In the genomic region with DNA sequence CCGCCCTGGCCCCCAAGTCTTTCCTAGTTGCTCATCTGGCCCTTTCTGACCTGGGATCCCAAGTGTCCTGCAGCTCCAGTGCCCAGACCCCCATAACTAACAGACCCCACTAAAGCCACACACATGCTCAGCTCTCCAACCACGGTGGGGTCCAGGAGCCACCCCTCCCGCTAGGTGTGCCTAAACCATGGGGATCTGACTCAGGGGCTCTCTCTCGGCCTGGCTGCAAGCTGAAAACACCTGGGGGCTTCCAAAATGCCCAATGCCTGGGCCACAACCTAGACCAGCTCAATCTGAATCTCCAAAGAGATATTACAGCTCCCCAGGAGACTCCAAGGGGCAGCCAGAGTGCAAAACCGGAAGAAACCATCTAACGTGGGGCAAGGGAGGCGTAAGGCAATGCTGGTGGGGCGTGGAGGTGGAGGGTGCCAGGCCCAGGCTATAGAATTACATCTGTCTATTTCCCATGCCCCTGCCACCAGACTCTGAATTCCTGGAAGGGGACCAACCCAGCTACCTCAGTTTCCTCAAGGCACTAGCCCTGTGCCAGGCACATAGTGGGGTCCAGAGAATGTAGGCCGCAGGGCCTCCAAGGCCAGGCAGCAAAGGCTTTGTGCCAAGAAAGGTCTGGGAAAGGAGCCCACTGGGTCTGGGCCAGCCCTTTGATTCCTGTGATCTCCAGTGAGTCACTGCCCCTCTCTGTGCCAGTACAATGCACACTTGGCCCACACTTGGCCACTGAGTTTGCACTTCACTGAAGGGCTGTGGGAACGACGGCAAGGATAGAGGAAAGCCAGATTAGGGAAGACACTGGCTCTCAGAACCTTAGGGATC, we compare ENCODE assay signal across 9 cellular contexts. TPM values are rescaled to one million over a fixed set of nuclear protein-coding genes. Genes with fewer than 3 reads are reported as not detected.
DNase-seq lines count a peak whose midpoint lies in the region; ATAC-seq and TF ChIP-seq lines count a peak whose summit lies in the region.
"Had no signal": no experiment of that assay in that cellular context is flagged by ENCODE, and none has a peak within 500 bp of the region (broad histone marks: within the 10 kb centered on the region; RNA-seq: fewer than 3 reads in every experiment).

No MANE protein-coding gene starts in this region.

- H3K9me3 ChIP-seq in IMR-90 (ENCODE audit: control insufficient read depth, insufficient read depth, low read length): no peaks in the 10 kb centered on the region
- H3K9me3 ChIP-seq in ascending aorta: no peaks in the 10 kb centered on the region
- H3K9me3 ChIP-seq in stomach smooth muscle (ENCODE audit: control insufficient read depth in 2 of 2, low read length in 2 of 2): no peaks in the 10 kb centered on the region

- no peak overlapping the region for H2BK120ac ChIP-seq in IMR-90 (ENCODE audit: low read depth, low read length)

- no peak overlapping the region for H3K4ac ChIP-seq in IMR-90 (ENCODE audit: low read depth, low read length)

- peaks cover 9% of the 10 kb centered on the region for H3K9me1 ChIP-seq in IMR-90 (ENCODE audit: insufficient read depth, low read length)

- no peak for TF ChIP-seq RAD21 in IMR-90 (IDR thresholded peaks at IDR 0.05; ENCODE audit: low read length)

- no peak overlapping the region for H4K5ac ChIP-seq in IMR-90 (ENCODE audit: low read depth, low read length)

- in situ Hi-C loops in IMR-90 (cut with MboI; ENCODE audit: low sequenced_read_pairs): no loop called here

- no peak overlapping the region for H3K56ac ChIP-seq in IMR-90 (ENCODE audit: extremely low read depth, insufficient read depth, low read length)

- peak overlapping the region; percentile 91 to 97 (median 92) for H3K27ac Mint-ChIP-seq in immature natural killer cell

- H2AK5ac ChIP-seq in IMR-90 (ENCODE audit: low read depth, low read length): peak overlapping the region; percentile 47; the same call in 1 of the 2 replicates

- H3K9ac ChIP-seq in IMR-90 (ENCODE audit: low read depth, low read length) (no peak overlapping the region), stomach smooth muscle (ENCODE audit: low read length in 2 of 2) (peak overlapping the region; percentile 34 to 55)

- 63% methylated on average over 4 of the region's 11 CpGs; no CpG with 5 or more reads in 1 of the 2 experiments for WGBS in IMR-90 (ENCODE audit: extremely low coverage in 2 of 2, insufficient read length in 1 of 2), 2 experiments

- H2AK9ac ChIP-seq in IMR-90 (replicated peaks; ENCODE audit: low read depth, low read length, poor library complexity): no peak overlapping the region

- CTCF ChIA-PET in IMR-90 (lab: Yijun Ruan, JAX): no interaction called here

- H3K27me3 Mint-ChIP-seq in immature natural killer cell (ENCODE audit: low read depth in 3 of 3): peaks cover 8 to 29% (median 21%) of the 10 kb centered on the region in 3 donors

- no peak overlapping the region for H3K4me2 ChIP-seq in IMR-90 (ENCODE audit: low read depth, low read length)

- H3K4me3 ChIP-seq in IMR-90 (ENCODE audit: insufficient read depth, low read depth, low read length) (no peak overlapping the region), ascending aorta (no peak overlapping the region), stomach smooth muscle (ENCODE audit: low read length in 2 of 2) (peak overlapping the region in 1 of 2 donors; percentile 47)

- no peak overlapping the region for H2BK20ac ChIP-seq in IMR-90 (ENCODE audit: low read depth, low read length)

- H2AFZ ChIP-seq in IMR-90 (replicated peaks; ENCODE audit: low read length, poor library complexity): no peak overlapping the region

- H2BK15ac ChIP-seq in IMR-90 (ENCODE audit: low read depth, low read length): no peak overlapping the region

- H3K27ac ChIP-seq in IMR-90 (ENCODE audit: insufficient read depth, low read length) (peak overlapping the region; percentile 7; the same call in 1 of the 2 replicates), ascending aorta (peak overlapping the region; percentile 95 to 98), stomach smooth muscle (ENCODE audit: low read length) (peak overlapping the region; percentile 97)

- ATAC-seq in IMR-90 (ENCODE audit: low read depth) (peak; percentile 6; the same call in 1 of the 2 replicates), HG03280 (IDR thresholded peaks at IDR 0.05; ENCODE audit: unreplicated experiment) (no peak), GM21576 (IDR thresholded peaks at IDR 0.05; ENCODE audit: unreplicated experiment) (no peak)

- dilution Hi-C loops in IMR-90 (cut with HindIII; ENCODE audit: low sequenced_read_pairs, unreplicated experiment): no loop called here

- H3K79me1 ChIP-seq in IMR-90 (ENCODE audit: low read depth in 1 of 2, low read length in 2 of 2): peaks cover 0 to 69% of the 10 kb centered on the region in 2 experiments; a peak in 3 of 4 replicates

- H3K14ac ChIP-seq in IMR-90 (replicated peaks; ENCODE audit: low read depth, low read length): 0 out of 2 replicates have a peak overlapping the region, but pooled peaks have one; percentile 12

- H3K4me3 Mint-ChIP-seq in immature natural killer cell: peak overlapping the region in 4 of 5 donors; percentile 40 to 91 (median 62)

- BruUV-seq in IMR-90 (replicated peaks; lab: Mats Ljungman, UMichigan): no TSS peak

- TF ChIP-seq CTCF in IMR-90 (conservative IDR thresholded peaks at IDR 0.05; ENCODE audit: low read depth, low read length) (no peak), ascending aorta (IDR thresholded peaks at IDR 0.05) (no peak)

- H4K20me1 ChIP-seq in IMR-90 (ENCODE audit: insufficient read depth, low read length): peaks cover 17% of the 10 kb centered on the region; the same call in 1 of the 2 replicates

- H3K18ac ChIP-seq in IMR-90 (ENCODE audit: low read depth, low read length): no peak overlapping the region

- H3K9me3 Mint-ChIP-seq in immature natural killer cell: no peaks in the 10 kb centered on the region

- no peak overlapping the region for H4K91ac ChIP-seq in IMR-90 (ENCODE audit: insufficient read depth, low read depth, low read length)

- peak; percentile 26 for TF ChIP-seq POLR2A in IMR-90 (IDR thresholded peaks at IDR 0.05; ENCODE audit: low read depth, low read length)

- POLR2A ChIA-PET in IMR-90 (lab: Charles Lee; ENCODE audit: unreplicated experiment): interaction anchor here (0.5 kb wide), 1 partner anchor 10 kb away, joined by 4 read pairs; no protein-coding TSS in a partner anchor

- H3K23ac ChIP-seq in IMR-90 (ENCODE audit: low read depth, low read length): no peak overlapping the region

- H3K36me3 ChIP-seq in IMR-90 (ENCODE audit: control insufficient read depth, insufficient read depth, low read length) (peaks cover 29% of the 10 kb centered on the region), ascending aorta (peaks cover 21 to 28% of the 10 kb centered on the region in 2 donors), stomach smooth muscle (ENCODE audit: control insufficient read depth in 2 of 2, insufficient read depth in 2 of 2, low read length in 2 of 2) (peaks cover 18 to 23% of the 10 kb centered on the region in 2 donors)

- no peak overlapping the region for H4K8ac ChIP-seq in IMR-90 (ENCODE audit: low read depth in 2 of 2, low read length in 2 of 2)

- H3K4me1 Mint-ChIP-seq in immature natural killer cell: peaks cover 72% of the 10 kb centered on the region in 2 donors

- intact Hi-C loops in IMR-90 (cut with micrococcal nuclease) (no loop called here), ascending aorta (cut with DNase I) (no loop called here)

- no peak overlapping the region for H2BK5ac ChIP-seq in IMR-90 (ENCODE audit: low read depth, low read length, poor library complexity, severe bottlenecking)

- peaks cover 0 to 27% (median 0%) of the 10 kb centered on the region in 3 donors for H3K36me3 Mint-ChIP-seq in immature natural killer cell

- H3K4me1 ChIP-seq in IMR-90 (ENCODE audit: control insufficient read depth, insufficient read depth, low read length) (peaks cover 7% of the 10 kb centered on the region; the same call in 1 of the 2 replicates), ascending aorta (peaks cover 10 to 42% of the 10 kb centered on the region in 2 donors), stomach smooth muscle (ENCODE audit: control insufficient read depth, insufficient read depth, low read length) (peaks cover 51% of the 10 kb centered on the region)

- peak; percentile 90 for DNase-seq in IMR-90
- DNase-seq in ascending aorta (ENCODE audit: low spot score in 2 of 2): peak; percentile 45 to 94
- no peak for DNase-seq in immature natural killer cell
- no peak for DNase-seq in NCI-H2227 (lab: John Stamatoyannopoulos, UW; ENCODE audit: unreplicated experiment)
- no peak for DNase-seq in NCI-H1436 (lab: John Stamatoyannopoulos, UW)
- DNase-seq: central memory CD4-positive, alpha-beta T cell had no signal

- no peaks in the 10 kb centered on the region for H3K27me3 ChIP-seq in IMR-90 (ENCODE audit: control insufficient read depth, insufficient read depth, low read length)
- H3K27me3 ChIP-seq in ascending aorta: no peaks in the 10 kb centered on the region
- H3K27me3 ChIP-seq in stomach smooth muscle (ENCODE audit: control insufficient read depth in 1 of 2, insufficient read depth in 2 of 2, low read length in 2 of 2): no peaks in the 10 kb centered on the region

RNA-seq across cellular contexts. Expression of a gene that starts 3.3 kb away (rescaled TPM):
- 29.6 and 34.4 TPM in 2 replicates for total RNA-seq in IMR-90 (2012; rRNA removed)
- 41.1 and 44.0 TPM in 2 replicates for polyA plus RNA-seq in IMR-90 (2012; rRNA removed)
- polyA plus RNA-seq in IMR-90 (2012; cell fraction: cytosol; rRNA removed): 33.8 and 49.6 TPM in 2 replicates
- 92.8 and 111 TPM in 2 replicates for polyA plus RNA-seq in IMR-90 (2012; cell fraction: nucleus; rRNA removed; ENCODE audit: low replicate concordance)
- total RNA-seq in ascending aorta: 15.1 TPM
- polyA plus RNA-seq in immature natural killer cell: 10 to 100 TPM; 39.9 to 54.3 (median 42.9) TPM

RNA-seq across cellular contexts. Expression of a gene that starts 18.5 kb away (rescaled TPM):
- total RNA-seq in IMR-90 (2012; rRNA removed) (8.1 and 8.4 TPM in 2 replicates), ascending aorta (20.9 TPM)
- polyA plus RNA-seq in IMR-90 (2012; rRNA removed) (24.9 and 26.4 TPM in 2 replicates), immature natural killer cell (10 to 100 TPM in 2 of 3 donors, 1 to 10 TPM in 1; 9.5 to 18.5 (median 10.1) TPM)
- polyA plus RNA-seq in IMR-90 (2012; cell fraction: cytosol; rRNA removed): 30.8 and 40.6 TPM in 2 replicates
- polyA plus RNA-seq in IMR-90 (2012; cell fraction: nucleus; rRNA removed; ENCODE audit: low replicate concordance): 41.1 and 73.5 TPM in 2 replicates

RNA-seq across cellular contexts. Expression of a gene that starts 22.8 kb away (rescaled TPM):
- not detected in 2 replicates for total RNA-seq in IMR-90 (2012; rRNA removed)
- 1.1 and 1.2 TPM in 2 replicates for polyA plus RNA-seq in IMR-90 (2012; rRNA removed)
- not detected in 2 replicates for polyA plus RNA-seq in IMR-90 (2012; cell fraction: cytosol; rRNA removed)
- polyA plus RNA-seq in IMR-90 (2012; cell fraction: nucleus; rRNA removed; ENCODE audit: low replicate concordance): not detected in 2 replicates
- not detected for total RNA-seq in ascending aorta
- polyA plus RNA-seq in immature natural killer cell: 10 to 100 TPM; 10.9 to 22.2 (median 18.7) TPM

RNA-seq across cellular contexts. Expression of a gene that starts 30.6 kb away (rescaled TPM):
- total RNA-seq in IMR-90 (2012; rRNA removed) (not detected in 2 replicates), ascending aorta (not detected)
- polyA plus RNA-seq in IMR-90 (2012; rRNA removed) (0.24 and 0.50 TPM in 2 replicates), immature natural killer cell (100 to 1,000 TPM; 155 to 213 (median 161) TPM)
- polyA plus RNA-seq in IMR-90 (2012; cell fraction: cytosol; rRNA removed): 0.12 and 0.27 TPM in 2 replicates
- polyA plus RNA-seq in IMR-90 (2012; cell fraction: nucleus; rRNA removed; ENCODE audit: low replicate concordance): 0.46 and 0.60 TPM in 2 replicates

RNA-seq across cellular contexts. Expression of a gene that starts 43.4 kb away (rescaled TPM):
- total RNA-seq in IMR-90 (2012; rRNA removed) (6.6 and 6.9 TPM in 2 replicates), ascending aorta (25.1 TPM)
- polyA plus RNA-seq in IMR-90 (2012; rRNA removed) (5.8 and 6.7 TPM in 2 replicates), immature natural killer cell (1 to 10 TPM; 4.2 to 9.3 (median 5.7) TPM)
- 5.6 and 5.8 TPM in 2 replicates for polyA plus RNA-seq in IMR-90 (2012; cell fraction: cytosol; rRNA removed)
- polyA plus RNA-seq in IMR-90 (2012; cell fraction: nucleus; rRNA removed; ENCODE audit: low replicate concordance): 5.3 and 10.5 TPM in 2 replicates

Comparison
In these comparisons a context has a peak if more than half of its experiments do, and no peak if none do; other contexts are left out.
1. DNase-seq: peak in IMR-90 (single experiment) and ascending aorta (2 of 2); none in immature natural killer cell (0 of 3), NCI-H2227 (single experiment) and NCI-H1436 (single experiment).
2. H3K27ac ChIP-seq: peak in every context shown above with its lines; median percentile 97 in stomach smooth muscle; 96 in ascending aorta; 7 in IMR-90.